10 cellular contexts compared by ENCODE assay signal in genomic region chr6:139640453-139640852, GRCh38.
DNase-seq lines count a peak whose midpoint lies in the region; ATAC-seq lines count a peak whose summit lies in the region.
"Had no signal": no experiment of that assay in that cellular context is flagged by ENCODE, and none has a peak within 500 bp of the region (broad histone marks: within the 10 kb centered on the region; RNA-seq: fewer than 3 reads in every experiment).

No MANE protein-coding gene starts in this region.

- peak overlapping the region; percentile 79 for H3K27ac Mint-ChIP-seq in dendritic cell treated with granulocyte-macrophage colony-stimulating factor and Interleukin-4, amounts not matched to agents 40 ng/mL and 50 ng/mL, for 4 days
- H3K27ac Mint-ChIP-seq: stimulated activated naive CD8-positive, alpha-beta T cell treated with anti-CD3 and anti-CD28 coated beads, Interleukin-15, amount 100 ng/mL, for 72 hours had no signal

- H3K4me3 Mint-ChIP-seq in dendritic cell treated with granulocyte-macrophage colony-stimulating factor and Interleukin-4, amounts not matched to agents 40 ng/mL and 50 ng/mL, for 4 days, result no peak overlapping the region
- H3K4me3 Mint-ChIP-seq: stimulated activated naive CD8-positive, alpha-beta T cell treated with anti-CD3 and anti-CD28 coated beads, Interleukin-15, amount 100 ng/mL, for 72 hours had no signal

- no peaks in the 10 kb centered on the region for H3K36me3 Mint-ChIP-seq in dendritic cell treated with granulocyte-macrophage colony-stimulating factor and Interleukin-4, amounts not matched to agents 40 ng/mL and 50 ng/mL, for 4 days (ENCODE audit: low read depth)

- ATAC-seq in GM18508 (IDR thresholded peaks at IDR 0.05; ENCODE audit: insufficient read depth, unreplicated experiment) (peak; percentile 96), GM21723 (IDR thresholded peaks at IDR 0.05; ENCODE audit: unreplicated experiment) (peak; percentile 98), HG03469 (IDR thresholded peaks at IDR 0.05; ENCODE audit: unreplicated experiment) (peak; percentile 98)
- ATAC-seq: stimulated activated naive CD8-positive, alpha-beta T cell treated with anti-CD3 and anti-CD28 coated beads, Interleukin-15, amount 100 ng/mL, for 72 hours had no signal

- intact Hi-C loops in dendritic cell treated with granulocyte-macrophage colony-stimulating factor and Interleukin-4, amounts not matched to agents 40 ng/mL and 50 ng/mL, for 4 days (cut with micrococcal nuclease), result loop anchor here (5.0 kb wide), 1 partner anchor 268 kb away; the partner anchor contains the start of gene CITED2
- intact Hi-C loops in head of caudate nucleus (cut with DNase I), result no loop called here

- H3K4me1 Mint-ChIP-seq in dendritic cell treated with granulocyte-macrophage colony-stimulating factor and Interleukin-4, amounts not matched to agents 40 ng/mL and 50 ng/mL, for 4 days (ENCODE audit: low read depth), result peaks cover 68% of the 10 kb centered on the region
- H3K4me1 Mint-ChIP-seq: stimulated activated naive CD8-positive, alpha-beta T cell treated with anti-CD3 and anti-CD28 coated beads, Interleukin-15, amount 100 ng/mL, for 72 hours had no signal

- H3K9me3 Mint-ChIP-seq in dendritic cell treated with granulocyte-macrophage colony-stimulating factor and Interleukin-4, amounts not matched to agents 40 ng/mL and 50 ng/mL, for 4 days, result no peaks in the 10 kb centered on the region
- H3K9me3 Mint-ChIP-seq: stimulated activated naive CD8-positive, alpha-beta T cell treated with anti-CD3 and anti-CD28 coated beads, Interleukin-15, amount 100 ng/mL, for 72 hours had no signal

- no peaks in the 10 kb centered on the region for H3K27me3 Mint-ChIP-seq in dendritic cell treated with granulocyte-macrophage colony-stimulating factor and Interleukin-4, amounts not matched to agents 40 ng/mL and 50 ng/mL, for 4 days
- H3K27me3 Mint-ChIP-seq: stimulated activated naive CD8-positive, alpha-beta T cell treated with anti-CD3 and anti-CD28 coated beads, Interleukin-15, amount 100 ng/mL, for 72 hours had no signal

- DNase-seq in head of caudate nucleus, result no peak
- DNase-seq in NCI-H2081 (lab: John Stamatoyannopoulos, UW), result no peak
- no peak for DNase-seq in activated gamma-delta T cell treated with Interleukin-2 at 50 U/mL for 16 hours
- DNase-seq in NK-92 treated with Interleukin-12 subunit alpha and Interleukin-12 subunit beta, amount 100 ng/mL, for 24 hours (lab: John Stamatoyannopoulos, UW), result no peak
- DNase-seq: NCI-H82; stimulated activated naive CD8-positive, alpha-beta T cell treated with anti-CD3 and anti-CD28 coated beads, Interleukin-15, amount 100 ng/mL, for 72 hours had no signal
